Comparison of ENCODE assay signal across 8 cellular contexts in genomic region chr16:4425378-4426020, GRCh38. TPM values are rescaled to one million over a fixed set of nuclear protein-coding genes. Genes with fewer than 3 reads are reported as not detected.
A peak's percentile ranks its signal among the peaks of the same experiment; 100 is the strongest.
DNase-seq lines count a peak whose midpoint lies in the region; ATAC-seq and TF ChIP-seq lines count a peak whose summit lies in the region.

DNAJA3 (plus strand) TSS chr16:4425868; CDS start chr16:4425882, 14 bp downstream.

- H3K4me3 ChIP-seq in coronary artery = peak within 1 kb of the TSS; percentile 82

- no peaks in the 10 kb centered on the region for H3K9me3 Mint-ChIP-seq in activated CD4-positive, alpha-beta T cell treated with anti-CD3 and anti-CD28 coated beads, Interleukin-2, amount 10 ng/mL, durations not matched to agents 24 days and 14 days

- H3K4me1 Mint-ChIP-seq in activated CD4-positive, alpha-beta T cell treated with anti-CD3 and anti-CD28 coated beads, Interleukin-2, amount 10 ng/mL, durations not matched to agents 24 days and 14 days = peaks cover 29% of the 10 kb centered on the region

- intact Hi-C loops in activated CD4-positive, alpha-beta T cell treated with anti-CD3 and anti-CD28 coated beads, Interleukin-2, amount 10 ng/mL, durations not matched to agents 24 days and 14 days (cut with micrococcal nuclease) = loop anchor here (1.0 to 5.0 kb wide), 5 partner anchors 11 to 421 kb away; partner anchors contain the start of genes CDIP1, GLYR1, HMOX2 and UBALD1
- intact Hi-C loops in left colon (cut with DNase I, micrococcal nuclease) = no loop called here

- H3K36me3 Mint-ChIP-seq in activated CD4-positive, alpha-beta T cell treated with anti-CD3 and anti-CD28 coated beads, Interleukin-2, amount 10 ng/mL, durations not matched to agents 24 days and 14 days (ENCODE audit: low read depth) = peaks cover 26% of the 10 kb centered on the region

- H3K27me3 Mint-ChIP-seq in activated CD4-positive, alpha-beta T cell treated with anti-CD3 and anti-CD28 coated beads, Interleukin-2, amount 10 ng/mL, durations not matched to agents 24 days and 14 days = peaks cover 3% of the 10 kb centered on the region

- no peak for TF ChIP-seq CTCF in coronary artery (IDR thresholded peaks at IDR 0.05)

- peak within 1 kb of the TSS; percentile 91 to 97 for H3K27ac ChIP-seq in coronary artery

- ATAC-seq in GM19351 (IDR thresholded peaks at IDR 0.05; ENCODE audit: unreplicated experiment) = peak; percentile 90
- ATAC-seq in HG03520 (IDR thresholded peaks at IDR 0.05; ENCODE audit: unreplicated experiment) = peak; percentile 85
- ATAC-seq in left colon = peak; percentile 93

- DNase-seq in C1 segment of cervical spinal cord (lab: John Stamatoyannopoulos, UW) (peak; percentile 44 to 98 (median 92)), NCI-H526 treated with DMSO at 0.1 percent for 48 hours (lab: John Stamatoyannopoulos, UW) (peak; percentile 88), coronary artery (ENCODE audit: low spot score) (peak; percentile 93), left colon (peak; percentile 90 to 96)
- peak; percentile 98 for DNase-seq in activated CD4-positive, alpha-beta T cell treated with anti-CD3 and anti-CD28 coated beads, Interleukin-2, amount 10 ng/mL, durations not matched to agents 24 days and 14 days
- peak; percentile 90 to 93 for DNase-seq in stimulated activated CD4-positive, alpha-beta T cell treated with anti-CD3 and anti-CD28 coated beads, Interleukin-1b, Interleukin-23, amount 100 ng/mL, for 4 hours (ENCODE audit: low read depth in 2 of 2)

- H3K4me3 Mint-ChIP-seq in activated CD4-positive, alpha-beta T cell treated with anti-CD3 and anti-CD28 coated beads, Interleukin-2, amount 10 ng/mL, durations not matched to agents 24 days and 14 days = peak within 1 kb of the TSS; percentile 100

- H3K27ac Mint-ChIP-seq in activated CD4-positive, alpha-beta T cell treated with anti-CD3 and anti-CD28 coated beads, Interleukin-2, amount 10 ng/mL, durations not matched to agents 24 days and 14 days = peak within 1 kb of the TSS; percentile 100

RNA-seq across cellular contexts. Expression of gene DNAJA3, which starts in this region (rescaled TPM):
- total RNA-seq in activated CD4-positive, alpha-beta T cell treated with anti-CD3 and anti-CD28 coated beads, Interleukin-2, amount 10 ng/mL, durations not matched to agents 24 days and 14 days = 106 and 108 TPM in 2 replicates
- total RNA-seq in left colon = 10 to 100 TPM; 43.6 to 56.7 TPM

Comparison
In these comparisons a context has a peak if more than half of its experiments do, and no peak if none do; other contexts are left out.
1. Peak in every context shown above with its lines: DNase-seq, ATAC-seq, H3K4me3 ChIP-seq and H3K27ac ChIP-seq.